In the genomic region with DNA sequence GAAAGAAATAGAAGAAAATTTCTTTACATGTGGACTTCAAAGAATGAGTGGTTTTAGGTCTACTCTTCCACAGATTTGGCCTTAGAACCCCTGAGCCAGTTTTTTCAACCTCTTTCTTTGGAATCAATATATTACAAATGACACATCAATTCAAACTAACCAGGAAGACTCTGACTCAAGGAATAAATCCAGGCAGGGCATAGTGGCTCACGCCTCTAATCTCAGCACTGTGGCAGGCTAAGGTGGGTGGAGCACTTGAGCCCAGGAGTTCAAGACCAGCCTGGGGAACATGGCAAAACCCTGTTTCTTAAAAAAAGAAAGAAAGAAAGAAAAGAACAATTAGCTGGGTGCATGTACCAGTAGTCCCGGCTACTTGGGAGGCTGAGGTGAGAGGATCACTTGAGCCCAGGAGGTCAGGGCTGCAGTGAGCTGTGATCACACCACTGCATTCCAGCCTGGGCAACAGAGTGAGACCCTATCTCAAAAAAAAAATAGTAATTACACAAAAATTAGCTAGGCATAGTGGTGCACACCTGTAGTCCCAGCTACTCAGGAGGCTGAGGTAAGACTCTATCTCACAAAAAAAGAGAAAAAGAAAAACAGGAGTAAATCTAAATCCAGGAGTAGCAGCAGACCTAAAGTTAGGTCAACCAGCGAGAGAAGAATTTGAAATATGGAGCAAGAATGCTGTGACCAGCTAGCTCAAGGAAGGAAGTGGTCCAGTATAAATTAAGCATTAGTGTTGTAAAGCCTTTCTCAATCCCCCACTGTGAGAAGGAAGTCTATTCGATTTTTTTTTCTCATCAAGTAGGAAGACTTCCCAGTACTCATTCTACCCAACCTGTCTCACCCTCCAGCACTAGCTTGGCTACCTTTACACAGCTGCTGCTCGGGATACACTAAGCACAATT, we compare ENCODE assay signal across 9 cellular contexts. TPM values are rescaled to one million over a fixed set of nuclear protein-coding genes. Genes with fewer than 3 reads are reported as not detected.
A peak's percentile ranks its signal among the peaks of the same experiment; 100 is the strongest.
DNase-seq lines count a peak whose midpoint lies in the region; ATAC-seq, FAIRE-seq and TF ChIP-seq lines count a peak whose summit lies in the region.
"Had no signal": no experiment of that assay in that cellular context is flagged by ENCODE, and none has a peak within 500 bp of the region (broad histone marks: within the 10 kb centered on the region; RNA-seq: fewer than 3 reads in every experiment).

No MANE protein-coding gene starts in this region.

- RAD21 ChIA-PET in GM12878 (lab: Charles Lee; ENCODE audit: unreplicated experiment), result interaction anchor here (0.9 to 1.0 kb wide), 2 partner anchors 113 to 119 kb away, joined by 3 to 4 read pairs; partner anchors contain the start of gene PSRC1

- ATAC-seq in GM12878, result no peak
- peak; percentile 6 for ATAC-seq in upper lobe of right lung
- no peak for ATAC-seq in HG03521 (IDR thresholded peaks at IDR 0.05; ENCODE audit: unreplicated experiment)

- WGBS in GM12878 (ENCODE audit: insufficient coverage, insufficient replicate concordance, low lambda C conversion rate, missing lambda C conversion rate), result 66% methylated on average over 5 of the region's 5 CpGs

- H4K20me1 ChIP-seq in GM12878 (ENCODE audit: control insufficient read depth, insufficient read depth), result no peaks in the 10 kb centered on the region

- POLR2A ChIA-PET in GM12878 (lab: Charles Lee), result no interaction called here

- CTCF ChIA-PET in GM12878 (lab: Yijun Ruan, JAX), result interaction anchor here (1.3 to 8.0 kb wide), 5 partner anchors 9 to 137 kb away, joined by 3 to 241 read pairs (median 7); partner anchors contain the start of gene PSRC1

- H3K4me1 ChIP-seq in cardiac muscle cell (ENCODE audit: low read depth), result peaks cover 56% of the 10 kb centered on the region
- H3K4me1 ChIP-seq in GM12878 (ENCODE audit: control insufficient read depth, insufficient read depth, low read length), result peaks cover 21% of the 10 kb centered on the region
- peaks cover 64% of the 10 kb centered on the region for H3K4me1 ChIP-seq in upper lobe of right lung

- no peak overlapping the region for H2AFZ ChIP-seq in GM12878 (ENCODE audit: control insufficient read depth, low read depth, low read length)

- H3K27ac ChIP-seq in cardiac muscle cell, result no peak overlapping the region
- no peak overlapping the region for H3K27ac ChIP-seq in GM12878 (ENCODE audit: control insufficient read depth, insufficient read depth)
- H3K27ac ChIP-seq in upper lobe of right lung, result peak overlapping the region; percentile 80

- TF ChIP-seq RAD21 in GM12878 (IDR thresholded peaks at IDR 0.05; ENCODE audit: insufficient read depth, low read depth, low read length), result no peak

- no peak for TF ChIP-seq EP300 in GM12878 (IDR thresholded peaks at IDR 0.05; ENCODE audit: borderline replicate concordance in 1 of 2, control insufficient read depth in 1 of 2, low read depth in 2 of 2, low read length in 2 of 2)

- H3K9ac ChIP-seq in GM12878 (ENCODE audit: control insufficient read depth, insufficient read depth, low read length), result no peak overlapping the region

- peak overlapping the region; percentile 76 for H3K4me2 ChIP-seq in GM12878 (ENCODE audit: control insufficient read depth, insufficient read depth)

- peak overlapping the region; percentile 51 for H3K4me3 ChIP-seq in cardiac muscle cell
- H3K4me3 ChIP-seq in GM12878, result 0 out of 2 replicates have a peak overlapping the region, but pooled peaks have one; percentile 3
- H3K4me3 ChIP-seq in upper lobe of right lung, result peak overlapping the region; percentile 68

- TF ChIP-seq CTCF in cardiac muscle cell (IDR thresholded peaks at IDR 0.05; ENCODE audit: low read depth, low read length), result no peak
- TF ChIP-seq CTCF in GM12878 (IDR thresholded peaks at IDR 0.05 in 2 of 3, conservative IDR thresholded peaks at IDR 0.05 in 1 of 3; ENCODE audit: control insufficient read depth in 2 of 3, extremely low read depth in 1 of 3, insufficient read depth in 1 of 3, low read depth in 3 of 3, low read length in 3 of 3), result no peak
- no peak for TF ChIP-seq CTCF in upper lobe of right lung (IDR thresholded peaks at IDR 0.05)

- DNase-seq in cardiac muscle cell (ENCODE audit: low read depth in 1 of 2, low spot score in 1 of 2), result peak; percentile 30 to 57
- DNase-seq in cardiac septum (ENCODE audit: low spot score), result no peak
- DNase-seq in GM12878 (ENCODE audit: low read depth, low spot score), result no peak
- DNase-seq in medulla oblongata (ENCODE audit: extremely low spot score), result peak; percentile 69
- DNase-seq in upper lobe of right lung, result no peak
- DNase-seq in COLO668 (lab: John Stamatoyannopoulos, UW; ENCODE audit: unreplicated experiment), result no peak
- DNase-seq in GM19239 (ENCODE audit: insufficient read length, low spot score), result no peak

- intact Hi-C loops in cardiac septum (cut with DNase I) (loop anchor here (5.0 kb wide), 2 partner anchors 39 to 134 kb away; no protein-coding TSS in a partner anchor), GM12878 (cut with micrococcal nuclease; ENCODE audit: unreplicated experiment) (loop anchor here (10.0 kb wide), 1 partner anchor 281 kb away; the partner anchor contains the start of gene ELAPOR1), upper lobe of right lung (cut with DNase I) (loop anchor here (5.0 kb wide), 1 partner anchor 114 kb away; the partner anchor contains the start of gene PSRC1)

- TF ChIP-seq POLR2A in GM12878 (IDR thresholded peaks at IDR 0.05; ENCODE audit: low read depth, low read length), result no peak

- H3K9me3 ChIP-seq in cardiac muscle cell (ENCODE audit: low read depth), result no peaks in the 10 kb centered on the region
- H3K9me3 ChIP-seq in GM12878 (replicated peaks; ENCODE audit: control insufficient read depth, insufficient read depth, low read length), result no peaks in the 10 kb centered on the region
- H3K9me3 ChIP-seq in upper lobe of right lung, result no peaks in the 10 kb centered on the region

- in situ Hi-C loops in GM12878 (cut with MboI), result no loop called here

- BruUV-seq in GM12878 (replicated peaks; lab: Mats Ljungman, UMichigan), result no TSS peak

- H3K79me2 ChIP-seq in GM12878 (ENCODE audit: control insufficient read depth, insufficient read depth, low read length), result no peaks in the 10 kb centered on the region

- H3K27me3 ChIP-seq in cardiac muscle cell (no peaks in the 10 kb centered on the region), GM12878 (replicated peaks in 1 of 2; ENCODE audit: control insufficient read depth in 2 of 2, insufficient read depth in 2 of 2, low read length in 1 of 2) (peaks cover 1 to 4% of the 10 kb centered on the region in 2 experiments; a peak in 3 of 4 replicates), upper lobe of right lung (no peaks in the 10 kb centered on the region)

- SMC1A ChIA-PET in GM12878 (lab: Charles Lee; ENCODE audit: uncharacterized antibody, unreplicated experiment), result interaction anchor here (6.6 kb wide), 1 partner anchor 118 kb away, joined by 113 read pairs; no protein-coding TSS in a partner anchor

- FAIRE-seq in GM12878 (lab: Jason Lieb, UNC) (no peak), GM19239 (lab: Jason Lieb, UNC) (no peak)
- FAIRE-seq: colon had no signal

- H3K36me3 ChIP-seq in cardiac muscle cell, result no peaks in the 10 kb centered on the region
- H3K36me3 ChIP-seq in GM12878 (ENCODE audit: control insufficient read depth in 2 of 2, insufficient read depth in 2 of 2, low read length in 1 of 2), result no peaks in the 10 kb centered on the region
- peaks cover 4% of the 10 kb centered on the region for H3K36me3 ChIP-seq in upper lobe of right lung

RNA-seq across cellular contexts. Expression of gene SORT1, which starts 1.9 kb away (rescaled TPM):
- total RNA-seq in cardiac muscle cell, result 25.0 and 25.9 TPM in 2 replicates
- polyA plus RNA-seq in cardiac muscle cell, result 27.6 and 35.8 TPM in 2 replicates
- 184 TPM for total RNA-seq in cardiac septum
- 2.6 and 2.9 TPM in 2 replicates for total RNA-seq in GM12878 (2013; cell fraction: nucleolus; rRNA removed)
- total RNA-seq in GM12878 (2014; rRNA removed), result 0.27 and 0.28 TPM in 2 replicates
- 0.18 and 0.23 TPM in 2 replicates for total RNA-seq in GM12878 (2014; rRNA removed; fragmentation: Illumina TruSeq; extraction: Trizol)
- total RNA-seq in GM12878 (2021), result 1.2 and 1.4 TPM in 2 replicates
- polyA plus RNA-seq in GM12878 (2011; ENCODE audit: low read depth), result 0.77 TPM
- polyA plus RNA-seq in GM12878 (2011; rRNA removed), result 0.33 and 0.62 TPM in 2 replicates
- 0.30 and 0.33 TPM in 2 replicates for polyA plus RNA-seq in GM12878 (2011; cell fraction: cytosol; rRNA removed)
- polyA plus RNA-seq in GM12878 (2011; cell fraction: nucleus; rRNA removed), result 0.25 and 0.53 TPM in 2 replicates
- polyA plus RNA-seq in GM12878 (2012), result 1.2 TPM in 2 replicates
- 0.16 and 0.59 TPM in 2 replicates for polyA plus RNA-seq in GM12878 (2014; fragmentation: Illumina TruSeq; extraction: Trizol)
- under 1 TPM; 0.06 to 0.16 TPM for polyA plus RNA-seq in GM12878 (2014; fragmentation: Nextera tagmentation; extraction: Ambion mirVana)
- polyA plus RNA-seq in GM12878 (2014; rRNA removed), result 0.39 and 0.42 TPM in 2 replicates
- 1 to 10 TPM in 1 of 2 experiments, not detected in 1; 1.9 TPM for polyA plus RNA-seq in GM12878 (2016; fragmentation: Nextera tagmentation; extraction: Ambion mirVana)
- polyA minus RNA-seq in GM12878 (2011; rRNA and poly(A)+ RNA removed), result 1.4 and 1.6 TPM in 2 replicates
- polyA minus RNA-seq in GM12878 (2011; cell fraction: cytosol; rRNA and poly(A)+ RNA removed), result 1.1 and 2.6 TPM in 2 replicates
- polyA minus RNA-seq in GM12878 (2011; cell fraction: nucleus; rRNA and poly(A)+ RNA removed), result 0.36 and 2.6 TPM in 2 replicates
- 183 TPM for total RNA-seq in upper lobe of right lung

RNA-seq across cellular contexts. Expression of gene PSMA5, which starts 30.4 kb away (rescaled TPM):
- total RNA-seq in cardiac muscle cell (23.9 and 24.8 TPM in 2 replicates), cardiac septum (60.7 TPM), GM12878 (2014; rRNA removed) (58.7 and 68.4 TPM in 2 replicates), GM12878 (2014; rRNA removed; fragmentation: Illumina TruSeq; extraction: Trizol) (89.3 and 96.9 TPM in 2 replicates), GM12878 (2021) (166 and 170 TPM in 2 replicates), upper lobe of right lung (67.8 TPM)
- polyA plus RNA-seq in cardiac muscle cell (96.6 and 103 TPM in 2 replicates), GM12878 (2011; rRNA removed) (203 and 210 TPM in 2 replicates), GM12878 (2014; fragmentation: Illumina TruSeq; extraction: Trizol) (146 and 154 TPM in 2 replicates), GM12878 (2014; fragmentation: Nextera tagmentation; extraction: Ambion mirVana) (100 to 1,000 TPM; 267 to 271 TPM), GM12878 (2014; rRNA removed) (124 and 141 TPM in 2 replicates), GM12878 (2016; fragmentation: Nextera tagmentation; extraction: Ambion mirVana) (100 to 1,000 TPM; 235 to 250 TPM)
- 44.7 and 51.5 TPM in 2 replicates for total RNA-seq in GM12878 (2013; cell fraction: nucleolus; rRNA removed)
- polyA plus RNA-seq in GM12878 (2011; ENCODE audit: low read depth), result 70.3 TPM
- 138 and 147 TPM in 2 replicates for polyA plus RNA-seq in GM12878 (2011; cell fraction: cytosol; rRNA removed)
- polyA plus RNA-seq in GM12878 (2011; cell fraction: nucleus; rRNA removed), result 80.0 and 90.5 TPM in 2 replicates
- 98.8 and 101 TPM in 2 replicates for polyA plus RNA-seq in GM12878 (2012)
- 119 and 123 TPM in 2 replicates for polyA minus RNA-seq in GM12878 (2011; rRNA and poly(A)+ RNA removed)
- polyA minus RNA-seq in GM12878 (2011; cell fraction: cytosol; rRNA and poly(A)+ RNA removed), result 49.6 and 52.4 TPM in 2 replicates
- 24.2 and 33.5 TPM in 2 replicates for polyA minus RNA-seq in GM12878 (2011; cell fraction: nucleus; rRNA and poly(A)+ RNA removed)

Comparison
In these comparisons a context has a peak if more than half of its experiments do, and no peak if none do; other contexts are left out.
1. DNase-seq: peak in cardiac muscle cell (2 of 2) and medulla oblongata (single experiment); none in cardiac septum (single experiment), GM12878 (single experiment), upper lobe of right lung (single experiment), COLO668 (single experiment) and GM19239 (single experiment).
2. H3K4me3 ChIP-seq: peak in every context shown above with its lines; median percentile 68 in upper lobe of right lung; 51 in cardiac muscle cell; 3 in GM12878.